ENCODE assay signal across 28 cellular contexts in the genomic region with DNA sequence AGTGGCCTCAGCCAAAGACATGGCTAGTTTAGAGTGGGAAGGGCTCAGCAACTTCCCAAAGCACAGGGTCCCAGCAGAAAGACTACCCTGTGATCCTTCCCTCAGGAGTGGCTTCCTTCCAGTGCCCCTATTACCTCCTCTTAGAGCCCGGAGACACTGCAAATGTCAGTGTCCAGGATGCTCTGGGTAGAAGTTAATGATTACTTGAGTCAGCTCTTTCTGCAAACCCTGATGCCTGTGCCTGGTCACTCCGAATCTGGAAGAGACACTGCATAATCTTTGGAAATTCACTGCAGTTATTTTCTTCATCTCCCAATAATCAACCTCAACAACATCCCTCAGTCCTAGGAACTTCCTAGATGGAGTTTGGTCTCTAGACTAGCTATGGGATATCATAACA.
"Had no signal": no experiment of that assay in that cellular context is flagged by ENCODE, and none has a peak within 500 bp of the region (broad histone marks: within the 10 kb centered on the region; RNA-seq: fewer than 3 reads in every experiment).

No MANE protein-coding gene starts in this region.

- H3K27ac ChIP-seq: brain microvascular endothelial cell, coronary artery, dorsolateral prefrontal cortex, heart right ventricle had no signal

- H3K36me3 Mint-ChIP-seq: activated CD4-positive, alpha-beta memory T cell treated with anti-CD3 and anti-CD28 coated beads for 36 hours; activated CD8-positive, alpha-beta memory T cell treated with anti-CD3 and anti-CD28 coated beads, Interleukin-2, amount 10 ng/mL, durations not matched to agents 7 days and 5 days; activated naive CD4-positive, alpha-beta T cell treated with anti-CD3 and anti-CD28 coated beads, Interleukin-2, amount 50 U/mL, for 72 hours; activated naive CD8-positive, alpha-beta T cell treated with anti-CD3 and anti-CD28 coated beads, Interleukin-2, amount 10 ng/mL, durations not matched to agents 7 days and 5 days had no signal

- H3K27ac Mint-ChIP-seq: activated CD4-positive, alpha-beta memory T cell treated with anti-CD3 and anti-CD28 coated beads for 36 hours; activated CD4-positive, alpha-beta T cell treated with anti-CD3 and anti-CD28 coated beads for 36 hours; activated CD4-positive, alpha-beta T cell treated with anti-CD3 and anti-CD28 coated beads, Interleukin-2, amount 10 ng/mL, durations not matched to agents 24 days and 14 days; activated CD8-positive, alpha-beta memory T cell treated with anti-CD3 and anti-CD28 coated beads, Interleukin-2, amount 10 ng/mL, durations not matched to agents 7 days and 5 days; activated CD8-positive, alpha-beta T cell treated with anti-CD3 and anti-CD28 coated beads, Interleukin-2, amount 10 ng/mL, durations not matched to agents 7 days and 5 days; activated naive CD4-positive, alpha-beta T cell treated with anti-CD3 and anti-CD28 coated beads for 36 hours; activated naive CD8-positive, alpha-beta T cell treated with anti-CD3 and anti-CD28 coated beads, Interleukin-2, amount 10 ng/mL, durations not matched to agents 7 days and 5 days; activated T-helper 1 cell treated with anti-CD3 and anti-CD28 coated beads, Interleukin-12 subunit alpha, Interleukin-12 subunit beta, Interleukin-2, Interleukin-4 antibody, amounts not matched to agents 30 ng/mL and 10 ng/mL and 1 ng/mL, durations not matched to agents 14 hours and 24 hours and 36 hours; activated T-helper 2 cell treated with anti-CD3 and anti-CD28 coated beads, Interferon-gamma antibody, Interleukin-2, Interleukin-4, amounts not matched to agents 10 μg/mL and 5 μg/mL and 100 μg/mL, durations not matched to agents 14 hours and 24 hours and 36 hours; dendritic cell treated with granulocyte-macrophage colony-stimulating factor and Interleukin-4, amounts not matched to agents 40 ng/mL and 50 ng/mL, for 4 days; endodermal cell had no signal

- H3K36me3 ChIP-seq: brain microvascular endothelial cell, heart right ventricle had no signal

- H3K4me3 Mint-ChIP-seq: activated CD4-positive, alpha-beta memory T cell treated with anti-CD3 and anti-CD28 coated beads for 36 hours; activated CD4-positive, alpha-beta T cell treated with anti-CD3 and anti-CD28 coated beads for 36 hours; activated CD4-positive, alpha-beta T cell treated with anti-CD3 and anti-CD28 coated beads, Interleukin-2, amount 10 ng/mL, durations not matched to agents 24 days and 14 days; activated CD8-positive, alpha-beta memory T cell treated with anti-CD3 and anti-CD28 coated beads, Interleukin-2, amount 10 ng/mL, durations not matched to agents 7 days and 5 days; activated CD8-positive, alpha-beta T cell treated with anti-CD3 and anti-CD28 coated beads, Interleukin-2, amount 10 ng/mL, durations not matched to agents 7 days and 5 days; activated naive CD4-positive, alpha-beta T cell treated with anti-CD3 and anti-CD28 coated beads for 36 hours; activated naive CD8-positive, alpha-beta T cell treated with anti-CD3 and anti-CD28 coated beads, Interleukin-2, amount 10 ng/mL, durations not matched to agents 7 days and 5 days; activated T-helper 1 cell treated with anti-CD3 and anti-CD28 coated beads, Interleukin-12 subunit alpha, Interleukin-12 subunit beta, Interleukin-2, Interleukin-4 antibody, amounts not matched to agents 30 ng/mL and 10 ng/mL and 1 ng/mL, durations not matched to agents 14 hours and 24 hours and 36 hours; central memory CD8-positive, alpha-beta T cell; dendritic cell treated with granulocyte-macrophage colony-stimulating factor and Interleukin-4, amounts not matched to agents 40 ng/mL and 50 ng/mL, for 4 days; endodermal cell had no signal

- H3K9me3 ChIP-seq: heart right ventricle had no signal

- H3K9me3 Mint-ChIP-seq: activated CD4-positive, alpha-beta memory T cell treated with anti-CD3 and anti-CD28 coated beads for 36 hours; activated CD4-positive, alpha-beta T cell treated with anti-CD3 and anti-CD28 coated beads, Interleukin-2, amount 10 ng/mL, durations not matched to agents 24 days and 14 days; activated naive CD4-positive, alpha-beta T cell treated with anti-CD3 and anti-CD28 coated beads for 36 hours; activated naive CD4-positive, alpha-beta T cell treated with anti-CD3 and anti-CD28 coated beads, Interleukin-2, amount 50 U/mL, for 72 hours; activated naive CD8-positive, alpha-beta T cell treated with anti-CD3 and anti-CD28 coated beads, Interleukin-2, amount 10 ng/mL, durations not matched to agents 7 days and 5 days; activated T-helper 1 cell treated with anti-CD3 and anti-CD28 coated beads, Interleukin-12 subunit alpha, Interleukin-12 subunit beta, Interleukin-2, Interleukin-4 antibody, amounts not matched to agents 30 ng/mL and 10 ng/mL and 1 ng/mL, durations not matched to agents 14 hours and 24 hours and 36 hours; activated T-helper 2 cell treated with anti-CD3 and anti-CD28 coated beads, Interferon-gamma antibody, Interleukin-2, Interleukin-4, amounts not matched to agents 10 μg/mL and 5 μg/mL and 100 μg/mL, durations not matched to agents 14 hours and 24 hours and 36 hours; central memory CD8-positive, alpha-beta T cell; dendritic cell treated with granulocyte-macrophage colony-stimulating factor and Interleukin-4, amounts not matched to agents 40 ng/mL and 50 ng/mL, for 4 days; endodermal cell had no signal

- DNase-seq: activated CD4-positive, alpha-beta memory T cell treated with anti-CD3 and anti-CD28 coated beads for 36 hours; activated CD4-positive, alpha-beta T cell treated with anti-CD3 and anti-CD28 coated beads for 36 hours; activated CD4-positive, alpha-beta T cell treated with anti-CD3 and anti-CD28 coated beads, Interleukin-2, amount 10 ng/mL, durations not matched to agents 24 days and 14 days; activated CD4-positive, CD25-positive, alpha-beta regulatory T cell; activated CD4-positive, CD25-positive, alpha-beta regulatory T cell treated with anti-CD3 and anti-CD28 coated beads, Interleukin-2, amount 50 U/mL, for 72 hours; activated CD8-positive, alpha-beta memory T cell treated with anti-CD3 and anti-CD28 coated beads, Interleukin-2, amount 10 ng/mL, durations not matched to agents 7 days and 5 days; activated CD8-positive, alpha-beta memory T cell treated with anti-CD3 and anti-CD28 coated beads, Interleukin-2, amount 50 U/mL, for 4 hours; activated CD8-positive, alpha-beta T cell treated with anti-CD3 and anti-CD28 coated beads, Interleukin-2, amount 10 ng/mL, durations not matched to agents 7 days and 5 days; activated effector memory CD4-positive, alpha-beta T cell treated with anti-CD3 and anti-CD28 coated beads, Interleukin-2, amount 50 U/mL, for 16 hours; activated naive CD4-positive, alpha-beta T cell treated with anti-CD3 and anti-CD28 coated beads for 36 hours; activated naive CD8-positive, alpha-beta T cell treated with anti-CD3 and anti-CD28 coated beads, Interleukin-2, amount 10 ng/mL, durations not matched to agents 7 days and 5 days; activated T-cell treated with anti-CD3 and anti-CD28 coated beads, Interleukin-2, amount 50 U/mL, for 1 hour; activated T-cell treated with anti-CD3 and anti-CD28 coated beads, Interleukin-2, amount 50 U/mL, for 48 hours; brain microvascular endothelial cell; dorsolateral prefrontal cortex; effector memory CD4-positive, alpha-beta T cell; endodermal cell; foreskin fibroblast; glutamatergic neuron; heart right ventricle; T-helper 2 cell had no signal

- ATAC-seq: activated CD4-positive, alpha-beta T cell treated with anti-CD3 and anti-CD28 coated beads for 36 hours; activated CD8-positive, alpha-beta memory T cell treated with anti-CD3 and anti-CD28 coated beads, Interleukin-2, amount 10 ng/mL, durations not matched to agents 7 days and 5 days; activated CD8-positive, alpha-beta T cell treated with anti-CD3 and anti-CD28 coated beads, Interleukin-2, amount 10 ng/mL, durations not matched to agents 7 days and 5 days; activated naive CD4-positive, alpha-beta T cell treated with anti-CD3 and anti-CD28 coated beads, Interleukin-2, amount 50 U/mL, for 72 hours; esophagus mucosa; heart right ventricle had no signal

- H3K4me3 ChIP-seq: coronary artery, dorsolateral prefrontal cortex, heart right ventricle had no signal

- H3K27me3 ChIP-seq: brain microvascular endothelial cell, dorsolateral prefrontal cortex, heart right ventricle had no signal
